In the genomic region with DNA sequence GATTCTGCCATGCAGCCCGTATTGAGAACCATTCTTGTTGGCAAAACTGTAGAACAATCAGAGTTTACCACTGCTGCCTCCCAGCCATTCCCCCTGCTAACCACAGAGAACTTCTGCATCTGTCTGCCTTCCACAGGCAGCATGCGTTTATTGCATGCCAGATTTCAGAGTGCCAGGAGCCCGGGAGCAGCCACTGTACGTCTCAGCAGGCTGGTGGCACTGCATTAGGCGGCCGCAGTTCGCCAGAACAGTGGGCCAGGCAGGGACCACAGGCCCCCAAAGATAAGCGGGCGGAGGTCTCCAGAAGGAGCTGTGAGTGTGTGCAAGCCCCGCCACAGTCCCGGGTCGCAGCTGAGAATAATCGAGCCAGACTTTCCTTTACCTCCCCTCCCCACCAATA, we compare ENCODE assay signal across 8 cellular contexts. TPM values are rescaled to one million over a fixed set of nuclear protein-coding genes. Genes with fewer than 3 reads are reported as not detected.
DNase-seq lines count a peak whose midpoint lies in the region; ATAC-seq, FAIRE-seq and TF ChIP-seq lines count a peak whose summit lies in the region.

No MANE protein-coding gene starts in this region.

- H4K20me1 ChIP-seq in endothelial cell of umbilical vein (replicated peaks; ENCODE audit: control insufficient read depth, extremely low read depth, insufficient read depth, low read length) = no peaks in the 10 kb centered on the region

- ATAC-seq in activated T-cell treated with anti-CD3 and anti-CD28 coated beads, Interleukin-2, amount 50 U/mL, for 4 hours = peak in 1 of 2 donors; percentile 44
- peak; percentile 72 to 91 (median 88) for ATAC-seq in psoas muscle

- peaks cover 38% of the 10 kb centered on the region for H3K27me3 Mint-ChIP-seq in activated T-cell treated with anti-CD3 and anti-CD28 coated beads, Interleukin-2, amount 50 U/mL, for 4 hours (ENCODE audit: low read depth)

- POLR2A ChIA-PET in endothelial cell of umbilical vein (lab: Charles Lee) = no interaction called here

- H3K79me2 ChIP-seq in endothelial cell of umbilical vein (ENCODE audit: control insufficient read depth, insufficient read depth, low read length) = no peaks in the 10 kb centered on the region

- BruUV-seq in endothelial cell of umbilical vein (replicated peaks; lab: Mats Ljungman, UMichigan) = no TSS peak

- no peak for FAIRE-seq in endothelial cell of umbilical vein (lab: Jason Lieb, UNC)

- H3K9me3 Mint-ChIP-seq in activated T-cell treated with anti-CD3 and anti-CD28 coated beads, Interleukin-2, amount 50 U/mL, for 4 hours = no peaks in the 10 kb centered on the region

- H3K9ac ChIP-seq in endothelial cell of umbilical vein (replicated peaks; ENCODE audit: extremely low read depth, insufficient read depth, low read length) = no peak overlapping the region

- H3K36me3 Mint-ChIP-seq in activated T-cell treated with anti-CD3 and anti-CD28 coated beads, Interleukin-2, amount 50 U/mL, for 4 hours (ENCODE audit: insufficient read depth) = no peaks in the 10 kb centered on the region

- peak overlapping the region; percentile 41 for H3K4me2 ChIP-seq in endothelial cell of umbilical vein (ENCODE audit: insufficient read depth, low read length)

- intact Hi-C loops in endothelial cell of umbilical vein (cut with micrococcal nuclease) (loop anchor here (1.0 to 5.0 kb wide), 4 partner anchors 29 to 244 kb away; partner anchors contain the start of gene ZNF746), psoas muscle (cut with DNase I) (loop anchor here (2.0 to 10.0 kb wide), 3 partner anchors 79 to 247 kb away; partner anchors contain the start of gene ZNF746 (in 1 of the 2))

- H2AFZ ChIP-seq in endothelial cell of umbilical vein (ENCODE audit: low read depth, low read length) = peak overlapping the region; percentile 77

- no peaks in the 10 kb centered on the region for H3K9me1 ChIP-seq in endothelial cell of umbilical vein (replicated peaks; ENCODE audit: control insufficient read depth, extremely low read depth, insufficient read depth, low read length)

- WGBS in psoas muscle, 3 donors = 12 to 20% (median 13%) methylated on average over 13 of the region's 13 CpGs

- no peak for TF ChIP-seq POLR2A in endothelial cell of umbilical vein (IDR thresholded peaks at IDR 0.05; ENCODE audit: low read depth, low read length)

- H3K4me3 ChIP-seq in endothelial cell of umbilical vein (replicated peaks in 1 of 3; ENCODE audit: insufficient read depth in 1 of 3, low read depth in 1 of 3, low read length in 3 of 3) (peak overlapping the region in 2 of 3 experiments; percentile 6 to 10), psoas muscle (peak overlapping the region; percentile 67)

- H3K27ac ChIP-seq in endothelial cell of umbilical vein (ENCODE audit: insufficient read depth, low read depth, low read length) (no peak overlapping the region), psoas muscle (peak overlapping the region; percentile 61)

- H3K4me1 ChIP-seq in endothelial cell of umbilical vein (ENCODE audit: control insufficient read depth, extremely low read depth, insufficient read depth, low read length) (no peaks in the 10 kb centered on the region), psoas muscle (peaks cover 12% of the 10 kb centered on the region)

- CTCF ChIA-PET in endothelial cell of umbilical vein (lab: Charles Lee) = interaction anchor here (0.6 to 5.0 kb wide), 43 partner anchors 10 to 432 kb away, joined by 3 to 234 read pairs (median 5); partner anchors contain the start of genes ZNF467 and ZNF862

- H3K36me3 ChIP-seq in endothelial cell of umbilical vein (ENCODE audit: control insufficient read depth in 2 of 2, extremely low read depth in 1 of 2, insufficient read depth in 2 of 2, low read length in 2 of 2) (no peaks in the 10 kb centered on the region), psoas muscle (ENCODE audit: insufficient read depth in 1 of 2, low read depth in 1 of 2) (no peaks in the 10 kb centered on the region)

- no peak for DNase-seq in activated T-cell treated with anti-CD3 and anti-CD28 coated beads, Interleukin-2, amount 50 U/mL, for 4 hours
- no peak for DNase-seq in activated T-cell treated with anti-CD3 and anti-CD28 coated beads, Interleukin-2, amount 50 U/mL, for 48 hours
- DNase-seq in OCI-M1 (lab: John Stamatoyannopoulos, UW) (peak; percentile 48), endothelial cell of umbilical vein (ENCODE audit: low read depth, low spot score) (peak; percentile 9), psoas muscle (no peak), A172 (ENCODE audit: low spot score) (no peak), NCI-H1930 (lab: John Stamatoyannopoulos, UW) (no peak), NCI-H187 treated with DMSO at 0.1 percent for 48 hours (lab: John Stamatoyannopoulos, UW) (no peak)

- peak overlapping the region; percentile 78 for H3K4me3 Mint-ChIP-seq in activated T-cell treated with anti-CD3 and anti-CD28 coated beads, Interleukin-2, amount 50 U/mL, for 4 hours

- dilution Hi-C loops in endothelial cell of umbilical vein (cut with MboI; ENCODE audit: extremely low pct_ligation_motif_present, low sequenced_read_pairs) = no loop called here

- H3K9me3 ChIP-seq in endothelial cell of umbilical vein (replicated peaks; ENCODE audit: control insufficient read depth, insufficient read depth, low read length) = no peaks in the 10 kb centered on the region
- no peaks in the 10 kb centered on the region for H3K9me3 ChIP-seq in psoas muscle

- peaks cover 12% of the 10 kb centered on the region for H3K4me1 Mint-ChIP-seq in activated T-cell treated with anti-CD3 and anti-CD28 coated beads, Interleukin-2, amount 50 U/mL, for 4 hours (ENCODE audit: low read depth)

- TF ChIP-seq CTCF in endothelial cell of umbilical vein (IDR thresholded peaks at IDR 0.05; ENCODE audit: extremely low read depth in 1 of 2, insufficient read depth in 1 of 2, low read depth in 1 of 2, low read length in 2 of 2) (no peak), psoas muscle (IDR thresholded peaks at IDR 0.05) (no peak)

- H3K27me3 ChIP-seq in endothelial cell of umbilical vein (ENCODE audit: control insufficient read depth in 2 of 2, insufficient read depth in 2 of 2, low read length in 2 of 2) (peaks cover 0 to 7% of the 10 kb centered on the region in 2 experiments), psoas muscle (ENCODE audit: insufficient read depth in 3 of 3, low read length in 2 of 3) (no peaks in the 10 kb centered on the region)

TF ChIP-seq in endothelial cell of umbilical vein, 7 proteins besides CTCF, POLR2A, EP300 and RAD21:
- TF ChIP-seq JUN (IDR thresholded peaks at IDR 0.05; ENCODE audit: borderline replicate concordance, insufficient read depth, insufficient read length, low read depth) = no peak
- no peak for TF ChIP-seq MAX (IDR thresholded peaks at IDR 0.05; ENCODE audit: insufficient read depth, insufficient read length)
- no peak for TF ChIP-seq FOS (IDR thresholded peaks at IDR 0.05; ENCODE audit: borderline replicate concordance, insufficient read depth, low read length)
- TF ChIP-seq GATA2 (IDR thresholded peaks at IDR 0.05; ENCODE audit: insufficient read depth, insufficient read length, low read depth, low read length) = no peak
- TF ChIP-seq POLR2AphosphoS5 (IDR thresholded peaks at IDR 0.05; ENCODE audit: insufficient read depth, low read depth, low read length) = no peak
- TF ChIP-seq EZH2 (IDR thresholded peaks at IDR 0.05; ENCODE audit: borderline replicate concordance, low read depth, low read length, severe bottlenecking) = no peak
- no peak for TF ChIP-seq MYC (IDR thresholded peaks at IDR 0.05; ENCODE audit: low read depth, low read length)

RNA-seq across cellular contexts. Expression of gene ZNF467, which starts 31.8 kb away (rescaled TPM):
- under 1 TPM; 0.08 to 0.18 (median 0.16) TPM for total RNA-seq in activated T-cell treated with anti-CD3 and anti-CD28 coated beads, Interleukin-2, amount 50 U/mL, for 4 hours
- 6.5 and 8.9 TPM in 2 replicates for total RNA-seq in endothelial cell of umbilical vein
- polyA plus RNA-seq in endothelial cell of umbilical vein = 4.2 and 4.7 TPM in 2 replicates
- 3.2 and 4.0 TPM in 2 replicates for polyA plus RNA-seq in endothelial cell of umbilical vein (2011; cell fraction: cytosol; rRNA removed)
- 8.3 and 9.4 TPM in 2 replicates for polyA plus RNA-seq in endothelial cell of umbilical vein (2011; cell fraction: nucleus; rRNA removed)
- 1.5 and 4.6 TPM in 2 replicates for polyA plus RNA-seq in endothelial cell of umbilical vein (2012)
- polyA minus RNA-seq in endothelial cell of umbilical vein = 1.4 and 1.5 TPM in 2 replicates
- not detected for polyA minus RNA-seq in endothelial cell of umbilical vein (2011; cell fraction: cytosol; rRNA and poly(A)+ RNA removed)
- 0.82 and 2.0 TPM in 2 replicates for polyA minus RNA-seq in endothelial cell of umbilical vein (2011; cell fraction: nucleus; rRNA and poly(A)+ RNA removed)
- 1 to 10 TPM; 1.7 to 2.8 (median 2.3) TPM for total RNA-seq in psoas muscle
- 1 to 10 TPM in 2 of 3 donors, under 1 TPM in 1; 0.87 to 1.3 (median 1.2) TPM for polyA plus RNA-seq in psoas muscle
- not detected in 2 replicates for total RNA-seq in A172 (2014; rRNA removed; shearing (Covaris generic))

Comparison
In these comparisons a context has a peak if more than half of its experiments do, and no peak if none do; other contexts are left out.
1. DNase-seq: peak in OCI-M1 (single experiment) and endothelial cell of umbilical vein (single experiment); none in activated T-cell treated with anti-CD3 and anti-CD28 coated beads, Interleukin-2, amount 50 U/mL, for 4 hours (single experiment), activated T-cell treated with anti-CD3 and anti-CD28 coated beads, Interleukin-2, amount 50 U/mL, for 48 hours (0 of 2), psoas muscle (0 of 2), A172 (single experiment), NCI-H1930 (0 of 2) and NCI-H187 treated with DMSO at 0.1 percent for 48 hours (single experiment).